9 cellular contexts compared by ENCODE assay signal in the genomic region with DNA sequence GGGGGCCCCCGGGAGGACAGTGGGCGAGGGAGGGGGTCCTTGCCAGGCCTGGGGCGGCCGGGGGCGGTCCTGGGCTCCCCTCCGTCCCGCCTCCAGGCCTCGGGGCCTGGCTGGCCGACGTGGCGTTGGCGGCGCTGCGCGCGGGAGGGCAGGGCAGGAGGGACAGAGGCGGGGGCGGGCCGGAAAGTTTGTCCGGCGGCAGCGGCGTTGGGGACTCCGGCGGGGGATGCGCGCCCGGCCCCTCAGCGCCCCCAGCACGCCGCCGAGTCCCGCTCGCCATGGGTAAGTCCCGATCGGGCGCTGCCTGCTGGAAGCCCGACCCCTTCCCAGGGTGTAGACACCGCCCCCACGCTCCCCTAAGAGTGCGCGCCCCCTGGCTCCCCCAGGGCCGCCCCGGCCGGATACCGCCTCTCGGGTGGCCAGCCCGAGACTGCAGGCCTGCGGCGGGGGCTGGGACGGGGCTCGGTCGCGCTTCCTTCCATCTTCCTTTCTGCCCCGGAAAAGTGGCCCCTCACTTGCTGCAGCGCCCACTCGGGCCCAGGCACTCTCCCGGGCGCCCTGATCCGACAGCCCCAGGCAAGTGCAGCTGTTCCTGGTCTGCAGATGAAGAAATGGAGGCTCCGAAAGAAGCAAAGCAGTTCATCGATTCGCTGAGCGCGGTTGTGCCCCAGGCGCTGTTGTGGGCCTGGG. TPM values are rescaled to one million over a fixed set of nuclear protein-coding genes. Genes with fewer than 3 reads are reported as not detected.
DNase-seq lines count a peak whose midpoint lies in the region; FAIRE-seq and TF ChIP-seq lines count a peak whose summit lies in the region.
"Had no signal": no experiment of that assay in that cellular context is flagged by ENCODE, and none has a peak within 500 bp of the region (broad histone marks: within the 10 kb centered on the region; RNA-seq: fewer than 3 reads in every experiment).

A gene (plus strand): TSS at position 191 of the 690 bp plus-strand sequence. CDS start 88 bp downstream, at position 279.

- no peak for FAIRE-seq in D721Med (lab: Jason Lieb, UNC)

- in situ Hi-C loops in Caki2 (cut with HindIII; ENCODE audit: low pct_unique_long_range_greater_than_20kb, low sequenced_read_pairs): no loop called here

- TF ChIP-seq CTCF in D721Med (IDR thresholded peaks at IDR 0.05; ENCODE audit: insufficient read depth, missing control alignments): no peak

- no peaks in the 10 kb centered on the region for H3K4me1 ChIP-seq in urinary bladder (ENCODE audit: insufficient read depth)

- H3K4me3 ChIP-seq in urinary bladder (ENCODE audit: low read depth, low read length): peak within 1 kb of the TSS; percentile 65

- TF ChIP-seq POLR2A in erythroblast (IDR thresholded peaks at IDR 0.05; ENCODE audit: low read length): no peak

- 1% methylated on average over 66 of the region's 66 CpGs for WGBS in urinary bladder

- DNase-seq in Caki2 (ENCODE audit: low read depth) (peak; percentile 23), NOMO-1 treated with DMSO at 0.1 percent for 48 hours (lab: John Stamatoyannopoulos, UW; ENCODE audit: unreplicated experiment) (peak; percentile 51), erythroblast (lab: John Stamatoyannopoulos, UW) (peak; percentile 40 to 57), mucosa of gallbladder (ENCODE audit: low spot score) (peak; percentile 31), D721Med (ENCODE audit: insufficient read length, low spot score) (no peak), NCI-H69 (lab: John Stamatoyannopoulos, UW) (no peak), NCI-H82 treated with DMSO at 0.1 percent for 48 hours (lab: John Stamatoyannopoulos, UW; ENCODE audit: unreplicated experiment) (no peak)

- H3K36me3 ChIP-seq in urinary bladder (ENCODE audit: insufficient read depth): no peaks in the 10 kb centered on the region

- H3K27ac ChIP-seq in urinary bladder (ENCODE audit: low read depth): peak within 1 kb of the TSS; percentile 95
- H3K27ac ChIP-seq: KMS-11 had no signal

RNA-seq across cellular contexts. Expression of the gene that starts here (rescaled TPM):
- 7.9 TPM in 2 replicates for total RNA-seq in Caki2 (2014; rRNA removed; shearing (Covaris generic); ENCODE audit: low replicate concordance)
- total RNA-seq in mucosa of gallbladder (21.8 TPM), urinary bladder (36.6 TPM)
- polyA plus RNA-seq in urinary bladder: 12.0 TPM

Comparison
In these comparisons a context has a peak if more than half of its experiments do, and no peak if none do; other contexts are left out.
1. DNase-seq: peak in Caki2 (single experiment), NOMO-1 treated with DMSO at 0.1 percent for 48 hours (single experiment), erythroblast (2 of 2) and mucosa of gallbladder (single experiment); none in D721Med (single experiment), NCI-H69 (single experiment) and NCI-H82 treated with DMSO at 0.1 percent for 48 hours (single experiment).